ENCODE assay signal across 8 cellular contexts in the genomic region with DNA sequence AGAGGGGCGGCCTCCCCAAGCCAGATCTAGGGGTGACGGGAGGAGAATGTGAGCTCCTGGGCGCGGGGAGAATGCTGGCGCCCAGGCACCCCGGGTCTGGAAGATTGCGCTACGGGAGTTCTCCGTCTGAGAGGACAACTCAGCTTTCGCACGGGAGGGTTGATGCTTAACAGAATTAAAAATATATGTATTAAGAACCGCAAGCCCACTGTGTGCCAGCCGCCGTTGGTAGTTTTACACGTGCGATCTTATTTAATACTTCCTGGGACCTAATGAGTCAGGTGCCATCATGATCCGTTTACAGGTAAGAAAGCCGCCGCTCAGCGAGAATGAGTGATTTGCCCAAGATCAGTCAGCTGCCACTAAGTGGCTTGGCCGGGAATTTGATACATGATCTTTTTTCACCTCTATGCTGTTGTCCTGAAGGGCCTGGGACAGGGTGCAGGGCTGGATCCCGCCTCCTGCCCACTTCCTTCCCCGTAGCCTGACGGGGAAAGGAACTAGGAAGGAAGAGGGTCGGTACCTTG. TPM values are rescaled to one million over a fixed set of nuclear protein-coding genes. Genes with fewer than 3 reads are reported as not detected.
DNase-seq lines count a peak whose midpoint lies in the region; ATAC-seq and TF ChIP-seq lines count a peak whose summit lies in the region.

No MANE protein-coding gene starts in this region.

- no peak overlapping the region for H3K27ac ChIP-seq in mesodermal cell (ENCODE audit: low read depth, low read length, severe bottlenecking)

- no peaks in the 10 kb centered on the region for H3K36me3 ChIP-seq in mesodermal cell (ENCODE audit: control insufficient read depth, insufficient read depth, low read length)

- peak; percentile 4 for DNase-seq in stimulated activated CD4-positive, alpha-beta T cell treated with anti-CD3 and anti-CD28 coated beads, Interleukin-15, amount 100 ng/mL, for 24 hours
- DNase-seq in stimulated activated CD4-positive, alpha-beta T cell treated with anti-CD3 and anti-CD28 coated beads, Interleukin-1b, Interleukin-23, amount 100 ng/mL, for 48 hours, result no peak
- DNase-seq in choroid plexus epithelial cell (ENCODE audit: low read depth) (no peak), NCI-H187 (lab: John Stamatoyannopoulos, UW) (no peak), occipital lobe (lab: John Stamatoyannopoulos, UW) (no peak), NCI-H1694 treated with DMSO at 0.1 percent for 48 hours (lab: John Stamatoyannopoulos, UW) (no peak)

- WGBS in mesodermal cell (ENCODE audit: insufficient coverage in 2 of 2), 2 experiments, result 1% methylated on average over 16 to 17 of the region's 25 CpGs

- H3K4me1 ChIP-seq in mesodermal cell (ENCODE audit: control insufficient read depth, insufficient read depth, low read length, poor library complexity, severe bottlenecking), result peaks cover 3% of the 10 kb centered on the region

- no peak for ATAC-seq in HG02973 (IDR thresholded peaks at IDR 0.05; ENCODE audit: unreplicated experiment)

- H3K4me3 ChIP-seq in choroid plexus epithelial cell (ENCODE audit: low read depth, low read length), result peak overlapping the region; percentile 65
- peak overlapping the region; percentile 63 for H3K4me3 ChIP-seq in mesodermal cell (ENCODE audit: extremely low read depth, insufficient read depth, low read length, poor library complexity, severe bottlenecking)

- H3K9me3 ChIP-seq in mesodermal cell (ENCODE audit: control insufficient read depth, low read length), result no peaks in the 10 kb centered on the region

- no peak for TF ChIP-seq CTCF in choroid plexus epithelial cell (conservative IDR thresholded peaks at IDR 0.05; ENCODE audit: low read depth, low read length)

RNA-seq across cellular contexts. Expression of a gene that starts 0.8 kb away (rescaled TPM):
- polyA plus RNA-seq in mesodermal cell (2013, experiment 1 of 2), result 22.3 TPM
- 21.9 TPM for polyA plus RNA-seq in mesodermal cell (2013, experiment 2 of 2)
- total RNA-seq in occipital lobe, result 13.4 TPM
